Comparison of ENCODE assay signal across 28 cellular contexts in genomic region chr2:219905640-219906039, GRCh38.
"Had no signal": no experiment of that assay in that cellular context is flagged by ENCODE, and none has a peak within 500 bp of the region (broad histone marks: within the 10 kb centered on the region; RNA-seq: fewer than 3 reads in every experiment).

No MANE protein-coding gene starts in this region.

- H3K9me3 ChIP-seq: colonic mucosa, esophagus muscularis mucosa, esophagus squamous epithelium, gastrocnemius medialis, gastroesophageal sphincter, heart left ventricle, heart right ventricle had no signal

- FAIRE-seq: colon, endometrium, endothelial cell of umbilical vein, frontal cortex had no signal

- H3K36me3 ChIP-seq: colonic mucosa, esophagus muscularis mucosa, esophagus squamous epithelium, gastrocnemius medialis, gastroesophageal sphincter, heart left ventricle, heart right ventricle had no signal

- H3K27me3 ChIP-seq: colonic mucosa, esophagus squamous epithelium, foreskin keratinocyte, gastrocnemius medialis, heart right ventricle had no signal

- ATAC-seq: effector memory CD8-positive, alpha-beta T cell; esophagus mucosa; foreskin keratinocyte; gastrocnemius medialis; gastroesophageal sphincter; heart left ventricle; heart right ventricle had no signal

- H3K4me1 ChIP-seq: colonic mucosa, esophagus muscularis mucosa, esophagus squamous epithelium, foreskin keratinocyte, gastrocnemius medialis, gastroesophageal sphincter, heart left ventricle, heart right ventricle had no signal

- H3K27ac ChIP-seq: colonic mucosa, coronary artery, dorsolateral prefrontal cortex, epithelial cell of prostate, esophagus muscularis mucosa, esophagus squamous epithelium, foreskin keratinocyte, gastrocnemius medialis, gastroesophageal sphincter, heart left ventricle, heart right ventricle had no signal

- H3K4me3 ChIP-seq: colonic mucosa, coronary artery, dorsolateral prefrontal cortex, esophagus muscularis mucosa, esophagus squamous epithelium, gastrocnemius medialis, gastroesophageal sphincter, heart left ventricle, heart right ventricle had no signal

- DNase-seq: colonic mucosa; cortex of kidney; dermis blood vessel endothelial cell; dorsolateral prefrontal cortex; effector CD4-positive, alpha-beta T cell; effector CD8-positive, alpha-beta T cell; effector memory CD4-positive, alpha-beta T cell; effector memory CD8-positive, alpha-beta T cell; endodermal cell; erythroblast; esophagus squamous epithelium; foreskin fibroblast; foreskin keratinocyte; foreskin melanocyte; gastrocnemius medialis; glutamatergic neuron; head of caudate nucleus; heart left ventricle; heart right ventricle had no signal
